Comparison of ENCODE assay signal across 3 cellular contexts in the genomic region with DNA sequence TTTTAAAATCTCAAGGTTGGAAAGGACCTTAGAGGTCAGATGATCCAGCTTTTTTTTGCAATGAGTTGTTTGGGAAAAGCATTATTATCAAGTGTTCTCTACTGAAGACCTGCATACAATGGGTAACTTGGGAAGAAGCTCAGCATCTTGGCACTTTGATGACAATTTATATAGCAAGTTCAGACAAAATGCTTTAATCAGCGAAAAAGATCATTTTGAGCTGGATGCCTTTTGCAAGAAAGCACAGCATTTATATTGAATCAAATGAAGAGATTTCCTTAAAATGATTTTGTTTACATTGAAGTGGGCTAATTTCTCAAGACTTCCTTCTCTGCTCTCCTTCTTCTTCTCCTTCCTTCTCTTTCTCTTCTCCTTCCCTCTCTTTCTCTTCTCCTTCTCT.
TF ChIP-seq lines count a peak whose summit lies in the region.

No MANE protein-coding gene starts in this region.

TF ChIP-seq in HepG2, 621 proteins besides CTCF, POLR2A, EP300 and RAD21:
- TF ChIP-seq ZNF572 (CRISPR knock-in tag; IDR thresholded peaks at IDR 0.05) (no peak), MAFF (IDR thresholded peaks at IDR 0.05; ENCODE audit: low read depth, low read length) (peak; percentile 71), NCOA5 (CRISPR knock-in tag; IDR thresholded peaks at IDR 0.05) (no peak), MAFK (conservative IDR thresholded peaks at IDR 0.05 in 1 of 2, IDR thresholded peaks at IDR 0.05 in 1 of 2; ENCODE audit: low read length in 2 of 2) (peak; percentile 36 to 82; a peak in 2 of 4 replicates)
- TF ChIP-seq, protein P1, sequence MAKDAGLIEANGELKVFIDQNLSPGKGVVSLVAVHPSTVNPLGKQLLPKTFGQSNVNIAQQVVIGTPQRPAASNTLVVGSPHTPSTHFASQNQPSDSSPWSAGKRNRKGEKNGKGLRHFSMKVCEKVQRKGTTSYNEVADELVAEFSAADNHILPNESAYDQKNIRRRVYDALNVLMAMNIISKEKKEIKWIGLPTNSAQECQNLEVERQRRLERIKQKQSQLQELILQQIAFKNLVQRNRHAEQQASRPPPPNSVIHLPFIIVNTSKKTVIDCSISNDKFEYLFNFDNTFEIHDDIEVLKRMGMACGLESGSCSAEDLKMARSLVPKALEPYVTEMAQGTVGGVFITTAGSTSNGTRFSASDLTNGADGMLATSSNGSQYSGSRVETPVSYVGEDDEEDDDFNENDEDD (CRISPR knock-in tag; IDR thresholded peaks at IDR 0.05; ENCODE audit: borderline replicate concordance), result no peak

TF ChIP-seq in IMR-90, 13 proteins besides CTCF, POLR2A, EP300 and RAD21:
- TF ChIP-seq MAFK (IDR thresholded peaks at IDR 0.05; ENCODE audit: low read depth, low read length) (peak; percentile 80), SMC3 (IDR thresholded peaks at IDR 0.05; ENCODE audit: low read depth, low read length) (no peak), CEBPB (IDR thresholded peaks at IDR 0.05; ENCODE audit: low read depth, low read length) (no peak)

TF ChIP-seq in neural cell, 6 proteins besides CTCF, POLR2A, EP300 and RAD21:
- TF ChIP-seq EZH2 (IDR thresholded peaks at IDR 0.05; ENCODE audit: borderline replicate concordance, insufficient read depth, low read length, poor library complexity, severe bottlenecking) (no peak), TAF1 (IDR thresholded peaks at IDR 0.05; ENCODE audit: low read depth) (no peak), MXI1 (conservative IDR thresholded peaks at IDR 0.05; ENCODE audit: poor library complexity, severe bottlenecking) (no peak), SMC3 (conservative IDR thresholded peaks at IDR 0.05; ENCODE audit: poor library complexity) (no peak), POLR2AphosphoS5 (IDR thresholded peaks at IDR 0.05) (no peak)
- TF ChIP-seq, protein P2, sequence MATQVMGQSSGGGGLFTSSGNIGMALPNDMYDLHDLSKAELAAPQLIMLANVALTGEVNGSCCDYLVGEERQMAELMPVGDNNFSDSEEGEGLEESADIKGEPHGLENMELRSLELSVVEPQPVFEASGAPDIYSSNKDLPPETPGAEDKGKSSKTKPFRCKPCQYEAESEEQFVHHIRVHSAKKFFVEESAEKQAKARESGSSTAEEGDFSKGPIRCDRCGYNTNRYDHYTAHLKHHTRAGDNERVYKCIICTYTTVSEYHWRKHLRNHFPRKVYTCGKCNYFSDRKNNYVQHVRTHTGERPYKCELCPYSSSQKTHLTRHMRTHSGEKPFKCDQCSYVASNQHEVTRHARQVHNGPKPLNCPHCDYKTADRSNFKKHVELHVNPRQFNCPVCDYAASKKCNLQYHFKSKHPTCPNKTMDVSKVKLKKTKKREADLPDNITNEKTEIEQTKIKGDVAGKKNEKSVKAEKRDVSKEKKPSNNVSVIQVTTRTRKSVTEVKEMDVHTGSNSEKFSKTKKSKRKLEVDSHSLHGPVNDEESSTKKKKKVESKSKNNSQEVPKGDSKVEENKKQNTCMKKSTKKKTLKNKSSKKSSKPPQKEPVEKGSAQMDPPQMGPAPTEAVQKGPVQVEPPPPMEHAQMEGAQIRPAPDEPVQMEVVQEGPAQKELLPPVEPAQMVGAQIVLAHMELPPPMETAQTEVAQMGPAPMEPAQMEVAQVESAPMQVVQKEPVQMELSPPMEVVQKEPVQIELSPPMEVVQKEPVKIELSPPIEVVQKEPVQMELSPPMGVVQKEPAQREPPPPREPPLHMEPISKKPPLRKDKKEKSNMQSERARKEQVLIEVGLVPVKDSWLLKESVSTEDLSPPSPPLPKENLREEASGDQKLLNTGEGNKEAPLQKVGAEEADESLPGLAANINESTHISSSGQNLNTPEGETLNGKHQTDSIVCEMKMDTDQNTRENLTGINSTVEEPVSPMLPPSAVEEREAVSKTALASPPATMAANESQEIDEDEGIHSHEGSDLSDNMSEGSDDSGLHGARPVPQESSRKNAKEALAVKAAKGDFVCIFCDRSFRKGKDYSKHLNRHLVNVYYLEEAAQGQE (IDR thresholded peaks at IDR 0.05; ENCODE audit: borderline replicate concordance), result no peak
